ENCODE assay signal across 8 cellular contexts in genomic region chr13:48156466-48156865, GRCh38.
DNase-seq lines count a peak whose midpoint lies in the region; ATAC-seq lines count a peak whose summit lies in the region.
"Had no signal": no experiment of that assay in that cellular context is flagged by ENCODE, and none has a peak within 500 bp of the region (broad histone marks: within the 10 kb centered on the region; RNA-seq: fewer than 3 reads in every experiment).

No MANE protein-coding gene starts in this region.

- peak overlapping the region; percentile 40 for H3K4me3 Mint-ChIP-seq in activated CD4-positive, alpha-beta memory T cell treated with anti-CD3 and anti-CD28 coated beads, Interleukin-2, amount 10 ng/mL, durations not matched to agents 7 days and 5 days

- H3K4me1 Mint-ChIP-seq in activated CD4-positive, alpha-beta memory T cell treated with anti-CD3 and anti-CD28 coated beads, Interleukin-2, amount 10 ng/mL, durations not matched to agents 7 days and 5 days: peaks cover 58% of the 10 kb centered on the region

- DNase-seq in activated CD4-positive, alpha-beta memory T cell treated with anti-CD3 and anti-CD28 coated beads, Interleukin-2, amount 10 ng/mL, durations not matched to agents 7 days and 5 days: peak; percentile 75
- DNase-seq in glomerular visceral epithelial cell (ENCODE audit: extremely low spot score) (peak; percentile 56), sciatic nerve (ENCODE audit: low spot score) (no peak)
- peak; percentile 46 to 62 for DNase-seq in stimulated activated CD8-positive, alpha-beta memory T cell treated with anti-CD3 and anti-CD28 coated beads, Interleukin-15, amount 100 ng/mL, for 4 hours (ENCODE audit: low read depth in 2 of 2)

- H3K36me3 ChIP-seq in KOPT-K1 (ENCODE audit: insufficient read depth, low read length): no peaks in the 10 kb centered on the region

- peak overlapping the region; percentile 65 for H3K27ac ChIP-seq in KOPT-K1 (ENCODE audit: low read depth, low read length, poor library complexity, severe bottlenecking)

- ATAC-seq in HG03469 (IDR thresholded peaks at IDR 0.05; ENCODE audit: unreplicated experiment) (no peak), sciatic nerve (no peak), GM19395 (IDR thresholded peaks at IDR 0.05; ENCODE audit: unreplicated experiment) (no peak)
- ATAC-seq: Panc1 had no signal

- H3K27ac Mint-ChIP-seq in activated CD4-positive, alpha-beta memory T cell treated with anti-CD3 and anti-CD28 coated beads, Interleukin-2, amount 10 ng/mL, durations not matched to agents 7 days and 5 days: peak overlapping the region; percentile 86

- CTCF ChIA-PET in activated CD4-positive, alpha-beta memory T cell treated with anti-CD3 and anti-CD28 coated beads, Interleukin-2, amount 10 ng/mL, durations not matched to agents 7 days and 5 days (lab: Charles Lee): interaction anchor here (0.8 to 1.6 kb wide), 6 partner anchors 9 to 423 kb away, joined by 3 to 6 read pairs (median 4); partner anchors contain the start of genes ITM2B and NUDT15

- no peaks in the 10 kb centered on the region for H3K9me3 ChIP-seq in KOPT-K1 (ENCODE audit: insufficient read depth, low read length, poor library complexity, severe bottlenecking)

- POLR2A ChIA-PET in activated CD4-positive, alpha-beta memory T cell treated with anti-CD3 and anti-CD28 coated beads, Interleukin-2, amount 10 ng/mL, durations not matched to agents 7 days and 5 days (lab: Charles Lee): interaction anchor here (1.1 to 1.6 kb wide), 5 partner anchors 29 to 146 kb away, joined by 5 to 11 read pairs (median 5); partner anchors contain the start of genes ITM2B, MED4 and RB1

- H3K27me3 Mint-ChIP-seq in activated CD4-positive, alpha-beta memory T cell treated with anti-CD3 and anti-CD28 coated beads, Interleukin-2, amount 10 ng/mL, durations not matched to agents 7 days and 5 days: no peaks in the 10 kb centered on the region

- intact Hi-C loops in sciatic nerve (cut with DNase I): no loop called here

- H3K9me3 Mint-ChIP-seq in activated CD4-positive, alpha-beta memory T cell treated with anti-CD3 and anti-CD28 coated beads, Interleukin-2, amount 10 ng/mL, durations not matched to agents 7 days and 5 days: no peaks in the 10 kb centered on the region

- H3K36me3 Mint-ChIP-seq in activated CD4-positive, alpha-beta memory T cell treated with anti-CD3 and anti-CD28 coated beads, Interleukin-2, amount 10 ng/mL, durations not matched to agents 7 days and 5 days (ENCODE audit: low read depth): peaks cover 4% of the 10 kb centered on the region
